21 cellular contexts compared by ENCODE assay signal in the genomic region with DNA sequence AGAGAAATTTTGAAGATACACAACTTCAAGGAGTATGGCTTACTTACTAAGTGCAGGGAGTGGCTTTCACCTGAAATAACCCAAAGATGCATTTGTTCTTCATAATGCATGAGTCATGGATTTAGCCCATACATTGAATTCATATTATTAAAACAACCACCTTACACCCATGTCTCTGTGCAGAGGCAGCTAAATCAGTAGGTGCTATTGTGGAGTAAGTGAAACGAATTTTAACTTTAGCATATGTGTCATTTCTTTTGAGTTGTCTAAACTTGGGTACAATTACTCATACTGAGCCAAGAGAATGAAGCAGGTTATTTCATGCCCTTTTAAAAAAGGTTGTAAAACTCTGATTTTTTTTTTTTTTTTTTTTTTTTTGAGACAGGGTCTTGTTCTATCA. TPM values are rescaled to one million over a fixed set of nuclear protein-coding genes. Genes with fewer than 3 reads are reported as not detected.
DNase-seq lines count a peak whose midpoint lies in the region; ATAC-seq, FAIRE-seq and TF ChIP-seq lines count a peak whose summit lies in the region.
"Had no signal": no experiment of that assay in that cellular context is flagged by ENCODE, and none has a peak within 500 bp of the region (broad histone marks: within the 10 kb centered on the region; RNA-seq: fewer than 3 reads in every experiment).

No MANE protein-coding gene starts in this region.

- no peak overlapping the region for H3K27ac ChIP-seq in right atrium auricular region
- H3K27ac ChIP-seq: 22Rv1, C4-2B, PC-9 had no signal

- H3K27me3 ChIP-seq in bronchial epithelial cell (ENCODE audit: control insufficient read depth, insufficient read depth, low read length) (no peaks in the 10 kb centered on the region), right atrium auricular region (no peaks in the 10 kb centered on the region)
- H3K27me3 ChIP-seq: MG63 had no signal

- no peaks in the 10 kb centered on the region for H3K36me3 ChIP-seq in bronchial epithelial cell (ENCODE audit: control insufficient read depth, insufficient read depth, low read length)
- no peaks in the 10 kb centered on the region for H3K36me3 ChIP-seq in right atrium auricular region
- H3K36me3 ChIP-seq: MG63 had no signal

- H3K4me1 Mint-ChIP-seq in stimulated activated naive CD8-positive, alpha-beta T cell treated with anti-CD3 and anti-CD28 coated beads, Interleukin-15, amount 100 ng/mL, for 72 hours, result peaks cover 5% of the 10 kb centered on the region

- H3K4me3 Mint-ChIP-seq in stimulated activated naive CD8-positive, alpha-beta T cell treated with anti-CD3 and anti-CD28 coated beads, Interleukin-15, amount 100 ng/mL, for 72 hours, result no peak overlapping the region

- no peak overlapping the region for H3K4me3 ChIP-seq in bronchial epithelial cell (ENCODE audit: low read depth, low read length)
- H3K4me3 ChIP-seq in right atrium auricular region, result no peak overlapping the region
- H3K4me3 ChIP-seq: MG63, PC-9 had no signal

- H3K9me3 ChIP-seq in right atrium auricular region, result no peaks in the 10 kb centered on the region
- H3K9me3 ChIP-seq: MG63 had no signal

- H3K27ac Mint-ChIP-seq in stimulated activated naive CD8-positive, alpha-beta T cell treated with anti-CD3 and anti-CD28 coated beads, Interleukin-15, amount 100 ng/mL, for 72 hours, result no peak overlapping the region

- peaks cover 0 to 5% of the 10 kb centered on the region in 2 donors for H3K4me1 ChIP-seq in right atrium auricular region

- TF ChIP-seq CTCF in bronchial epithelial cell (IDR thresholded peaks at IDR 0.05; ENCODE audit: insufficient read depth, low read length, severe bottlenecking) (no peak), right atrium auricular region (IDR thresholded peaks at IDR 0.05) (no peak)

- ATAC-seq in activated CD4-positive, CD25-positive, alpha-beta regulatory T cell treated with anti-CD3 and anti-CD28 coated beads, Interleukin-2, amount 50 U/mL, for 24 hours, result peak; percentile 87 to 91
- peak; percentile 55 for ATAC-seq in stimulated activated naive CD8-positive, alpha-beta T cell treated with anti-CD3 and anti-CD28 coated beads, Interleukin-15, amount 100 ng/mL, for 72 hours
- ATAC-seq: Right ventricle myocardium inferior had no signal

- H3K9me3 Mint-ChIP-seq in stimulated activated naive CD8-positive, alpha-beta T cell treated with anti-CD3 and anti-CD28 coated beads, Interleukin-15, amount 100 ng/mL, for 72 hours, result no peaks in the 10 kb centered on the region

- FAIRE-seq in bronchial epithelial cell (lab: Jason Lieb, UNC), result no peak

- H3K27me3 Mint-ChIP-seq in stimulated activated naive CD8-positive, alpha-beta T cell treated with anti-CD3 and anti-CD28 coated beads, Interleukin-15, amount 100 ng/mL, for 72 hours, result no peaks in the 10 kb centered on the region

- no peak for DNase-seq in activated CD4-positive, CD25-positive, alpha-beta regulatory T cell (lab: John Stamatoyannopoulos, UW)
- DNase-seq in stimulated activated CD4-positive, alpha-beta T cell treated with anti-CD3 and anti-CD28 coated beads, Interleukin-1b, Interleukin-23, amount 100 ng/mL, for 48 hours, result peak; percentile 32
- no peak for DNase-seq in stimulated activated CD4-positive, alpha-beta T cell treated with anti-CD3 and anti-CD28 coated beads, Interleukin-15, amount 100 ng/mL, for 24 hours
- DNase-seq in bronchial epithelial cell (ENCODE audit: low read depth), result peak; percentile 92
- no peak for DNase-seq in stimulated activated naive CD8-positive, alpha-beta T cell treated with anti-CD3 and anti-CD28 coated beads, Interleukin-15, amount 100 ng/mL, for 72 hours
- no peak for DNase-seq in right atrium auricular region (ENCODE audit: low spot score)
- DNase-seq in AG20443 (ENCODE audit: low spot score), result no peak
- DNase-seq: H7; KG1; MG63; NCI-H1092 treated with DMSO at 0.1 percent for 48 hours; NCI-H1694; NCI-H2107; NCI-H345; NCI-H69; NK-92 treated with Interleukin-12 subunit alpha and Interleukin-12 subunit beta, amount 100 ng/mL, for 24 hours; PC-9 had no signal

RNA-seq across cellular contexts. Expression of gene ANKRD29, which starts 11.0 kb away (rescaled TPM):
- total RNA-seq in bronchial epithelial cell (14.0 and 15.0 TPM in 2 replicates), right atrium auricular region (1 to 10 TPM; 2.2 to 3.5 TPM)

RNA-seq across cellular contexts. Expression of gene LAMA3, which starts 15.5 kb away (rescaled TPM):
- total RNA-seq in bronchial epithelial cell (381 and 531 TPM in 2 replicates), right atrium auricular region (1 to 10 TPM; 5.0 to 6.4 TPM)

Comparison
In these comparisons a context has a peak if more than half of its experiments do, and no peak if none do; other contexts are left out.
1. DNase-seq: peak in stimulated activated CD4-positive, alpha-beta T cell treated with anti-CD3 and anti-CD28 coated beads, Interleukin-1b, Interleukin-23, amount 100 ng/mL, for 48 hours (single experiment) and bronchial epithelial cell (single experiment); none in activated CD4-positive, CD25-positive, alpha-beta regulatory T cell (0 of 4), stimulated activated CD4-positive, alpha-beta T cell treated with anti-CD3 and anti-CD28 coated beads, Interleukin-15, amount 100 ng/mL, for 24 hours (single experiment), stimulated activated naive CD8-positive, alpha-beta T cell treated with anti-CD3 and anti-CD28 coated beads, Interleukin-15, amount 100 ng/mL, for 72 hours (0 of 2), right atrium auricular region (single experiment) and AG20443 (single experiment).
2. RNA of gene LAMA3, which starts 15.5 kb away (total RNA-seq): 381 to 531 TPM in bronchial epithelial cell; 5.0 to 6.4 TPM in right atrium auricular region; every median in the first group is over 10 times any median in the second.